Comparison of ENCODE assay signal across 1 cellular context in genomic region chr11:46127150-46127638, GRCh38.
TF ChIP-seq lines count a peak whose summit lies in the region.

No MANE protein-coding gene starts in this region.

TF ChIP-seq in HepG2, 621 proteins besides CTCF, POLR2A, EP300 and RAD21 (continued from another document):
- peak; percentile 69 for TF ChIP-seq ZNF644 (CRISPR knock-in tag; IDR thresholded peaks at IDR 0.05; ENCODE audit: low read depth)
- no peak for TF ChIP-seq FOXK1 (CRISPR knock-in tag; IDR thresholded peaks at IDR 0.05; ENCODE audit: borderline replicate concordance, low read depth)
- TF ChIP-seq WIZ (CRISPR knock-in tag; IDR thresholded peaks at IDR 0.05): no peak
- TF ChIP-seq SMC3 (IDR thresholded peaks at IDR 0.05; ENCODE audit: low read length): peak; percentile 32; the same call in 1 of the 2 replicates
- no peak; the same call in 1 of the 2 replicates for TF ChIP-seq RXRA (CRISPR knock-in tag; IDR thresholded peaks at IDR 0.05)
- TF ChIP-seq GATAD2A (CRISPR knock-in tag; IDR thresholded peaks at IDR 0.05): peak; percentile 69
- no peak; the same call in 1 of the 2 replicates for TF ChIP-seq ZNF747 (CRISPR knock-in tag; IDR thresholded peaks at IDR 0.05; ENCODE audit: borderline replicate concordance)
- 0 out of 2 replicates have a peak, but pooled peaks have one; percentile 51 for TF ChIP-seq KDM4B (CRISPR knock-in tag; IDR thresholded peaks at IDR 0.05)
- peak; percentile 70 for TF ChIP-seq PATZ1 (CRISPR knock-in tag; IDR thresholded peaks at IDR 0.05)
- TF ChIP-seq, protein P1, sequence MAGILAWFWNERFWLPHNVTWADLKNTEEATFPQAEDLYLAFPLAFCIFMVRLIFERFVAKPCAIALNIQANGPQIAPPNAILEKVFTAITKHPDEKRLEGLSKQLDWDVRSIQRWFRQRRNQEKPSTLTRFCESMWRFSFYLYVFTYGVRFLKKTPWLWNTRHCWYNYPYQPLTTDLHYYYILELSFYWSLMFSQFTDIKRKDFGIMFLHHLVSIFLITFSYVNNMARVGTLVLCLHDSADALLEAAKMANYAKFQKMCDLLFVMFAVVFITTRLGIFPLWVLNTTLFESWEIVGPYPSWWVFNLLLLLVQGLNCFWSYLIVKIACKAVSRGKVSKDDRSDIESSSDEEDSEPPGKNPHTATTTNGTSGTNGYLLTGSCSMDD (CRISPR knock-in tag; IDR thresholded peaks at IDR 0.05): no peak
- no peak for TF ChIP-seq ZBTB25 (CRISPR knock-in tag; IDR thresholded peaks at IDR 0.05)
- TF ChIP-seq EHMT2 (IDR thresholded peaks at IDR 0.05; ENCODE audit: borderline replicate concordance, low read depth, low read length): no peak
- 0 out of 2 replicates have a peak, but pooled peaks have one; percentile 30 for TF ChIP-seq ZBTB7B (CRISPR knock-in tag; IDR thresholded peaks at IDR 0.05)
- TF ChIP-seq KDM2A (CRISPR knock-in tag; IDR thresholded peaks at IDR 0.05; ENCODE audit: borderline replicate concordance, low read depth): 0 out of 2 replicates have a peak, but pooled peaks have one; percentile 22
- TF ChIP-seq MLXIP (CRISPR knock-in tag; IDR thresholded peaks at IDR 0.05; ENCODE audit: borderline replicate concordance): no peak
- no peak for TF ChIP-seq ZNF121 (CRISPR knock-in tag; IDR thresholded peaks at IDR 0.05)
- TF ChIP-seq KLF16 (CRISPR knock-in tag; IDR thresholded peaks at IDR 0.05): peak in 1 of 2 experiments; percentile 42; a peak in 1 of 4 replicates
- no peak for TF ChIP-seq POLR2AphosphoS5 (IDR thresholded peaks at IDR 0.05; ENCODE audit: low read depth, low read length)
- TF ChIP-seq ZNF614 (CRISPR knock-in tag; IDR thresholded peaks at IDR 0.05; ENCODE audit: borderline replicate concordance): 0 out of 2 replicates have a peak, but pooled peaks have one; percentile 62
- TF ChIP-seq, protein P2, sequence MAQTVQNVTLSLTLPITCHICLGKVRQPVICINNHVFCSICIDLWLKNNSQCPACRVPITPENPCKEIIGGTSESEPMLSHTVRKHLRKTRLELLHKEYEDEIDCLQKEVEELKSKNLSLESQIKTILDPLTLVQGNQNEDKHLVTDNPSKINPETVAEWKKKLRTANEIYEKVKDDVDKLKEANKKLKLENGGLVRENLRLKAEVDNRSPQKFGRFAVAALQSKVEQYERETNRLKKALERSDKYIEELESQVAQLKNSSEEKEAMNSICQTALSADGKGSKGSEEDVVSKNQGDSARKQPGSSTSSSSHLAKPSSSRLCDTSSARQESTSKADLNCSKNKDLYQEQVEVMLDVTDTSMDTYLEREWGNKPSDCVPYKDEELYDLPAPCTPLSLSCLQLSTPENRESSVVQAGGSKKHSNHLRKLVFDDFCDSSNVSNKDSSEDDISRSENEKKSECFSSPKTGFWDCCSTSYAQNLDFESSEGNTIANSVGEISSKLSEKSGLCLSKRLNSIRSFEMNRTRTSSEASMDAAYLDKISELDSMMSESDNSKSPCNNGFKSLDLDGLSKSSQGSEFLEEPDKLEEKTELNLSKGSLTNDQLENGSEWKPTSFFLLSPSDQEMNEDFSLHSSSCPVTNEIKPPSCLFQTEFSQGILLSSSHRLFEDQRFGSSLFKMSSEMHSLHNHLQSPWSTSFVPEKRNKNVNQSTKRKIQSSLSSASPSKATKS (CRISPR knock-in tag; IDR thresholded peaks at IDR 0.05): no peak
- TF ChIP-seq HOXA3 (CRISPR knock-in tag; IDR thresholded peaks at IDR 0.05): peak; percentile 40; the same call in 1 of the 2 replicates
- TF ChIP-seq PAX8 (CRISPR knock-in tag; IDR thresholded peaks at IDR 0.05; ENCODE audit: borderline replicate concordance): no peak
- no peak for TF ChIP-seq ZNF770 (CRISPR knock-in tag; IDR thresholded peaks at IDR 0.05)
- TF ChIP-seq FOXA1 (IDR thresholded peaks at IDR 0.05): no peak
- peak; percentile 62 for TF ChIP-seq FOXA1 (CRISPR knock-in tag; IDR thresholded peaks at IDR 0.05)
- no peak for TF ChIP-seq ZNF713 (CRISPR knock-in tag; IDR thresholded peaks at IDR 0.05)
- no peak for TF ChIP-seq ZNF598 (CRISPR knock-in tag; IDR thresholded peaks at IDR 0.05; ENCODE audit: borderline replicate concordance)
- TF ChIP-seq ZNF468 (CRISPR knock-in tag; IDR thresholded peaks at IDR 0.05): no peak
- TF ChIP-seq NR2F6 (IDR thresholded peaks at IDR 0.05): no peak
- peak; percentile 42; the same call in 1 of the 2 replicates for TF ChIP-seq NR2F6 (CRISPR knock-in tag; IDR thresholded peaks at IDR 0.05)
